Comparison of ENCODE assay signal across 17 cellular contexts in the genomic region with DNA sequence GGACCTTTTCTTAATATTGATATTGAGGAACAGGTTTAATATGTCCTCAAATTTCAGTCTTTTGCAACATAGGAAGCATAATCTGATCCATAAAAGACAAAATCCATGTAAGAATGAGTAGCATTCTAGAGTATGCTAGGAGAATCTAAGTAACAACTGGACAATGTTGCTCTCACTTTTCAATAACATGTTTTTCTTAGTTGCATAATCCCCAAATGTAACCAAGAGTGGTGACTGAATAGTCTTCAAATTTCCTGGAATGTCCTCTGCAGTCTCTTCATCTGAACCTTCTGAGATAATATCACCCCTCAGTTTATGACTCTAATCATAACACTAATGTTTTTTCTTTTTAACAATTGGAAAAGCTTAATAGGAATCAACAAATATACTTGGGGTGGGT.
A peak's percentile ranks its signal among the peaks of the same experiment; 100 is the strongest.
DNase-seq lines count a peak whose midpoint lies in the region; ATAC-seq, FAIRE-seq and TF ChIP-seq lines count a peak whose summit lies in the region.
"Had no signal": no experiment of that assay in that cellular context is flagged by ENCODE, and none has a peak within 500 bp of the region (broad histone marks: within the 10 kb centered on the region; RNA-seq: fewer than 3 reads in every experiment).

No MANE protein-coding gene starts in this region.

- H3K27me3 ChIP-seq in KMS-11 (ENCODE audit: insufficient read depth, low read depth): no peaks in the 10 kb centered on the region
- no peaks in the 10 kb centered on the region for H3K27me3 ChIP-seq in K562 (ENCODE audit: control insufficient read depth in 2 of 2, insufficient read depth in 2 of 2, low read length in 2 of 2)

- TF ChIP-seq EP300 in K562 (IDR thresholded peaks at IDR 0.05; ENCODE audit: low read length): no peak

- H3K9ac ChIP-seq in KMS-11: no peak overlapping the region
- no peak overlapping the region for H3K9ac ChIP-seq in K562 (ENCODE audit: insufficient read depth in 1 of 2, low read depth in 2 of 2, low read length in 2 of 2)

- DNase-seq in EH (ENCODE audit: low read depth) (peak; percentile 52), K562 (ENCODE audit: extremely low read depth in 1 of 4, low spot score in 3 of 4) (no peak), sciatic nerve (ENCODE audit: low spot score) (no peak), midbrain (lab: John Stamatoyannopoulos, UW) (no peak), H4 (ENCODE audit: low spot score) (no peak)
- no peak for DNase-seq in effector CD4-positive, alpha-beta T cell
- DNase-seq in effector CD8-positive, alpha-beta T cell (lab: John Stamatoyannopoulos, UW): no peak
- DNase-seq: CD4-positive, alpha-beta memory T cell; DMS79 treated with DMSO at 0.1 percent for 48 hours; NCI-H187 treated with DMSO at 0.1 percent for 48 hours; NCI-H345; NCI-H526; PC-9 had no signal

- H4K20me1 ChIP-seq in KMS-11 (ENCODE audit: insufficient read depth) (no peaks in the 10 kb centered on the region), K562 (replicated peaks; ENCODE audit: control insufficient read depth, insufficient read depth, low read length) (no peaks in the 10 kb centered on the region)

- TF ChIP-seq CTCF in KMS-11 (conservative IDR thresholded peaks at IDR 0.05; ENCODE audit: low read depth, low read length) (no peak), K562 (IDR thresholded peaks at IDR 0.05 in 2 of 3, conservative IDR thresholded peaks at IDR 0.05 in 1 of 3; ENCODE audit: insufficient read depth in 2 of 3, low read depth in 1 of 3, low read length in 3 of 3) (no peak)

- no peaks in the 10 kb centered on the region for H3K79me2 ChIP-seq in KMS-11 (ENCODE audit: insufficient read depth, low read depth)
- no peaks in the 10 kb centered on the region for H3K79me2 ChIP-seq in K562 (ENCODE audit: control insufficient read depth, insufficient read depth, low read length)

- BruUV-seq in K562 (replicated peaks; lab: Mats Ljungman, UMichigan): no TSS peak

- intact Hi-C loops in K562 (cut with micrococcal nuclease): no loop called here
- intact Hi-C loops in sciatic nerve (cut with DNase I): no loop called here

- no peak for TF ChIP-seq RAD21 in K562 (CRISPR knock-in tag; conservative IDR thresholded peaks at IDR 0.05 in 1 of 2, IDR thresholded peaks at IDR 0.05 in 1 of 2)

- in situ Hi-C loops in K562 (cut with MboI): no loop called here

- no peaks in the 10 kb centered on the region for H3K36me3 ChIP-seq in KMS-11 (ENCODE audit: insufficient read depth)
- H3K36me3 ChIP-seq in K562 (ENCODE audit: control insufficient read depth, insufficient read depth, low read length): no peaks in the 10 kb centered on the region

- POLR2A ChIA-PET in K562 (lab: Yijun Ruan, JAX): no interaction called here

- no peaks in the 10 kb centered on the region for H3K9me3 ChIP-seq in K562 (replicated peaks; ENCODE audit: control insufficient read depth, insufficient read depth, low read depth, low read length)

- H3K9me1 ChIP-seq in K562 (ENCODE audit: control insufficient read depth, insufficient read depth, low read length): no peaks in the 10 kb centered on the region

- H3K4me2 ChIP-seq in KMS-11 (peak overlapping the region; percentile 34; the same call in 1 of the 2 replicates), K562 (ENCODE audit: insufficient read depth, low read length) (no peak overlapping the region)
- H3K4me2 ChIP-seq: PC-9 had no signal

- no peak for TF ChIP-seq POLR2A in K562 (conservative IDR thresholded peaks at IDR 0.05)

- H3K4me3 ChIP-seq in KMS-11 (IDR thresholded peaks at IDR 0.05; ENCODE audit: insufficient read depth, low read depth, low read length): no peak overlapping the region
- no peak overlapping the region for H3K4me3 ChIP-seq in K562
- H3K4me3 ChIP-seq: GM12878, PC-9 had no signal

- ATAC-seq in K562 (no peak), sciatic nerve (peak; percentile 77)
- ATAC-seq: GM12878 had no signal

- H2AFZ ChIP-seq in KMS-11 (ENCODE audit: low read depth) (no peak overlapping the region), K562 (ENCODE audit: low read depth, low read length) (peak overlapping the region; percentile 16; the same call in 1 of the 2 replicates)
- H2AFZ ChIP-seq: PC-9 had no signal

- CTCF ChIA-PET in K562 (lab: Yijun Ruan, JAX; ENCODE audit: low intra/inter-chr PET ratio): no interaction called here

- H3K4me1 ChIP-seq in KMS-11 (ENCODE audit: low read depth, poor library complexity, severe bottlenecking) (peaks cover 27% of the 10 kb centered on the region), K562 (replicated peaks in 1 of 2; ENCODE audit: control insufficient read depth in 2 of 2, insufficient read depth in 2 of 2, low read length in 2 of 2) (peaks cover 0 to 4% of the 10 kb centered on the region in 2 experiments; a peak in 1 of 5 replicates)

- no peak overlapping the region for H3K27ac ChIP-seq in KMS-11
- no peak overlapping the region for H3K27ac ChIP-seq in K562 (ENCODE audit: extremely low read depth, low read depth, low read length)
- H3K27ac ChIP-seq: PC-9 had no signal

- FAIRE-seq in K562 (lab: Jason Lieb, UNC): no peak
- FAIRE-seq: G401.6, GM12878, H1 had no signal

TF ChIP-seq in K562, 482 proteins besides CTCF, POLR2A, EP300 and RAD21:
- TF ChIP-seq, protein P1, sequence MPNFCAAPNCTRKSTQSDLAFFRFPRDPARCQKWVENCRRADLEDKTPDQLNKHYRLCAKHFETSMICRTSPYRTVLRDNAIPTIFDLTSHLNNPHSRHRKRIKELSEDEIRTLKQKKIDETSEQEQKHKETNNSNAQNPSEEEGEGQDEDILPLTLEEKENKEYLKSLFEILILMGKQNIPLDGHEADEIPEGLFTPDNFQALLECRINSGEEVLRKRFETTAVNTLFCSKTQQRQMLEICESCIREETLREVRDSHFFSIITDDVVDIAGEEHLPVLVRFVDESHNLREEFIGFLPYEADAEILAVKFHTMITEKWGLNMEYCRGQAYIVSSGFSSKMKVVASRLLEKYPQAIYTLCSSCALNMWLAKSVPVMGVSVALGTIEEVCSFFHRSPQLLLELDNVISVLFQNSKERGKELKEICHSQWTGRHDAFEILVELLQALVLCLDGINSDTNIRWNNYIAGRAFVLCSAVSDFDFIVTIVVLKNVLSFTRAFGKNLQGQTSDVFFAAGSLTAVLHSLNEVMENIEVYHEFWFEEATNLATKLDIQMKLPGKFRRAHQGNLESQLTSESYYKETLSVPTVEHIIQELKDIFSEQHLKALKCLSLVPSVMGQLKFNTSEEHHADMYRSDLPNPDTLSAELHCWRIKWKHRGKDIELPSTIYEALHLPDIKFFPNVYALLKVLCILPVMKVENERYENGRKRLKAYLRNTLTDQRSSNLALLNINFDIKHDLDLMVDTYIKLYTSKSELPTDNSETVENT (CRISPR knock-in tag; IDR thresholded peaks at IDR 0.05): no peak
- TF ChIP-seq ILK (tag; IDR thresholded peaks at IDR 0.05; ENCODE audit: borderline replicate concordance, low read depth) (no peak), DPF2 (IDR thresholded peaks at IDR 0.05) (no peak), MCM7 (IDR thresholded peaks at IDR 0.05) (no peak), E4F1 (CRISPR knock-in tag; IDR thresholded peaks at IDR 0.05; ENCODE audit: borderline replicate concordance) (no peak), CEBPG (CRISPR knock-in tag; IDR thresholded peaks at IDR 0.05) (no peak), CEBPG (tag; conservative IDR thresholded peaks at IDR 0.05 in 1 of 2, IDR thresholded peaks at IDR 0.05 in 1 of 2) (peak; percentile 17 to 26; a peak in 1 of 4 replicates), ZNF507 (tag; conservative IDR thresholded peaks at IDR 0.05) (no peak)
TF ChIP-seq in K562: peak in this region for 1.
